In genomic region chr2:120907822-120908221, GRCh38 we compare ENCODE assay signal across 19 cellular contexts.
DNase-seq lines count a peak whose midpoint lies in the region; ATAC-seq, FAIRE-seq and TF ChIP-seq lines count a peak whose summit lies in the region.
"Had no signal": no experiment of that assay in that cellular context is flagged by ENCODE, and none has a peak within 500 bp of the region (broad histone marks: within the 10 kb centered on the region; RNA-seq: fewer than 3 reads in every experiment).

No MANE protein-coding gene starts in this region.

- H3K4me3 Mint-ChIP-seq in GM23338 (no peak overlapping the region), astrocyte (ENCODE audit: unreplicated experiment) (no peak overlapping the region), glutamatergic neuron (ENCODE audit: unreplicated experiment) (no peak overlapping the region)
- H3K4me3 Mint-ChIP-seq: activated CD8-positive, alpha-beta T cell treated with anti-CD3 and anti-CD28 coated beads for 36 hours; memory B cell; natural killer cell treated with Interleukin-12 subunit alpha and Interleukin-12 subunit beta and Interleukin-15 and Interleukin-18, amount 100 ng/mL, for 72 hours had no signal

- H4K20me1 ChIP-seq in GM23338 (replicated peaks; ENCODE audit: insufficient read depth) (peaks cover 15% of the 10 kb centered on the region), astrocyte (ENCODE audit: insufficient read depth, low read length) (peaks cover 50% of the 10 kb centered on the region)

- H3K4me2 ChIP-seq in GM23338 (no peak overlapping the region), astrocyte (ENCODE audit: low read length) (no peak overlapping the region)
- H3K4me2 ChIP-seq: hepatocyte had no signal

- FAIRE-seq in astrocyte (lab: Jason Lieb, UNC), result no peak

- H3K9ac ChIP-seq in astrocyte (ENCODE audit: low read length), result no peak overlapping the region

- peaks cover 10% of the 10 kb centered on the region; the same call in 1 of the 2 replicates for H3K4me1 ChIP-seq in GM23338 (ENCODE audit: insufficient read depth)
- peaks cover 22% of the 10 kb centered on the region for H3K4me1 ChIP-seq in astrocyte (ENCODE audit: insufficient read depth, low read length)

- H3F3A ChIP-seq in GM23338 (replicated peaks; ENCODE audit: low read depth), result no peaks in the 10 kb centered on the region

- TF ChIP-seq CTCF in GM23338 (conservative IDR thresholded peaks at IDR 0.05; ENCODE audit: low read depth in 2 of 2), result peak; percentile 21 to 34; a peak in 3 of 4 replicates
- peak; percentile 11 for TF ChIP-seq CTCF in astrocyte (IDR thresholded peaks at IDR 0.05; ENCODE audit: insufficient read depth, low read depth, low read length)
- peak; percentile 11 for TF ChIP-seq CTCF in glutamatergic neuron (IDR thresholded peaks at IDR 0.05; ENCODE audit: partially characterized antibody, unreplicated experiment)

- H3K27me3 Mint-ChIP-seq in GM23338 (ENCODE audit: insufficient read depth, low read depth, poor library complexity), result peaks cover 15% of the 10 kb centered on the region
- no peaks in the 10 kb centered on the region for H3K27me3 Mint-ChIP-seq in astrocyte (ENCODE audit: low read depth, unreplicated experiment)
- peaks cover 4% of the 10 kb centered on the region for H3K27me3 Mint-ChIP-seq in glutamatergic neuron (ENCODE audit: unreplicated experiment)
- H3K27me3 Mint-ChIP-seq: activated CD8-positive, alpha-beta T cell treated with anti-CD3 and anti-CD28 coated beads for 36 hours had no signal

- in situ Hi-C loops in KBM-7 (cut with MboI; ENCODE audit: low pct_unique_long_range_greater_than_20kb, low sequenced_read_pairs), result no loop called here

- no peak for ATAC-seq in GM23338
- ATAC-seq: activated CD8-positive, alpha-beta T cell treated with anti-CD3 and anti-CD28 coated beads for 36 hours; activated naive CD4-positive, alpha-beta T cell treated with anti-CD3 and anti-CD28 coated beads, Interleukin-2, amount 50 U/mL, for 72 hours; natural killer cell treated with Interleukin-12 subunit alpha and Interleukin-12 subunit beta and Interleukin-15 and Interleukin-18, amount 100 ng/mL, for 72 hours had no signal

- H3K4me3 ChIP-seq in GM23338 (no peak overlapping the region), astrocyte (ENCODE audit: insufficient read depth, low read depth, low read length) (no peak overlapping the region)
- H3K4me3 ChIP-seq: hepatocyte, tibial artery had no signal

- H3K27me3 ChIP-seq in GM23338 (ENCODE audit: insufficient read depth), result no peaks in the 10 kb centered on the region
- H3K27me3 ChIP-seq in astrocyte (ENCODE audit: insufficient read depth, low read length), result no peaks in the 10 kb centered on the region
- H3K27me3 ChIP-seq: hepatocyte, tibial artery had no signal

- peaks cover 41% of the 10 kb centered on the region for H3K4me1 Mint-ChIP-seq in GM23338
- peaks cover 28% of the 10 kb centered on the region for H3K4me1 Mint-ChIP-seq in astrocyte (ENCODE audit: low read depth, unreplicated experiment)
- H3K4me1 Mint-ChIP-seq in glutamatergic neuron (ENCODE audit: low read depth, unreplicated experiment), result peaks cover 32% of the 10 kb centered on the region
- H3K4me1 Mint-ChIP-seq: memory B cell had no signal

- DNase-seq in 8988T (peak; percentile 43), GM23338 (ENCODE audit: low spot score) (no peak), astrocyte (ENCODE audit: low read depth) (no peak), glutamatergic neuron (no peak), DMS 273 (lab: John Stamatoyannopoulos, UW; ENCODE audit: unreplicated experiment) (no peak), KBM-7 (no peak), NCI-H1417 (lab: John Stamatoyannopoulos, UW) (no peak), cerebellum (ENCODE audit: low spot score) (no peak)
- DNase-seq: activated CD8-positive, alpha-beta T cell treated with anti-CD3 and anti-CD28 coated beads for 36 hours; activated T-cell treated with anti-CD3 and anti-CD28 coated beads, Interleukin-2, amount 50 U/mL, for 48 hours; effector CD8-positive, alpha-beta T cell; islet precursor cell; NCI-H748 treated with DMSO at 0.1 percent for 48 hours; stimulated activated naive CD4-positive, alpha-beta T cell; tibial artery had no signal

- H3K27ac Mint-ChIP-seq in GM23338 (no peak overlapping the region), astrocyte (ENCODE audit: unreplicated experiment) (no peak overlapping the region), glutamatergic neuron (ENCODE audit: unreplicated experiment) (no peak overlapping the region)
- H3K27ac Mint-ChIP-seq: activated CD8-positive, alpha-beta T cell treated with anti-CD3 and anti-CD28 coated beads for 36 hours; activated naive CD4-positive, alpha-beta T cell treated with anti-CD3 and anti-CD28 coated beads, Interleukin-2, amount 50 U/mL, for 72 hours; memory B cell; natural killer cell treated with Interleukin-12 subunit alpha and Interleukin-12 subunit beta and Interleukin-15 and Interleukin-18, amount 100 ng/mL, for 72 hours had no signal

- H3K36me3 ChIP-seq in GM23338 (ENCODE audit: insufficient read depth) (no peaks in the 10 kb centered on the region), astrocyte (ENCODE audit: insufficient read depth, low read length) (no peaks in the 10 kb centered on the region)
- H3K36me3 ChIP-seq: tibial artery had no signal

- H3K36me3 Mint-ChIP-seq in GM23338 (ENCODE audit: low read depth) (peaks cover 3% of the 10 kb centered on the region; the same call in 1 of the 3 replicates), astrocyte (ENCODE audit: low read depth, unreplicated experiment) (peaks cover 21% of the 10 kb centered on the region), glutamatergic neuron (ENCODE audit: unreplicated experiment) (no peaks in the 10 kb centered on the region)
- H3K36me3 Mint-ChIP-seq: activated naive CD4-positive, alpha-beta T cell treated with anti-CD3 and anti-CD28 coated beads, Interleukin-2, amount 50 U/mL, for 72 hours; memory B cell; natural killer cell treated with Interleukin-12 subunit alpha and Interleukin-12 subunit beta and Interleukin-15 and Interleukin-18, amount 100 ng/mL, for 72 hours had no signal

- H3K79me2 ChIP-seq in GM23338 (replicated peaks; ENCODE audit: insufficient read depth), result peaks cover 23% of the 10 kb centered on the region; the same call in 1 of the 2 replicates
- H3K79me2 ChIP-seq in astrocyte (ENCODE audit: insufficient read depth, low read length), result peaks cover 23% of the 10 kb centered on the region
- H3K79me2 ChIP-seq: hepatocyte had no signal

- no peaks in the 10 kb centered on the region for H3K9me3 ChIP-seq in astrocyte (ENCODE audit: insufficient read depth, low read depth, low read length)
- H3K9me3 ChIP-seq: tibial artery had no signal

- H3K9me2 ChIP-seq in GM23338 (ENCODE audit: insufficient read depth), result no peaks in the 10 kb centered on the region

- no peak overlapping the region for H2AFZ ChIP-seq in GM23338
- no peak overlapping the region for H2AFZ ChIP-seq in astrocyte (ENCODE audit: low read depth, low read length)
- H2AFZ ChIP-seq: hepatocyte had no signal

- H3K9me3 Mint-ChIP-seq in GM23338 (no peaks in the 10 kb centered on the region; the same call in 2 of the 3 replicates), astrocyte (ENCODE audit: unreplicated experiment) (no peaks in the 10 kb centered on the region), glutamatergic neuron (ENCODE audit: unreplicated experiment) (peaks cover 4% of the 10 kb centered on the region)
- H3K9me3 Mint-ChIP-seq: activated CD8-positive, alpha-beta T cell treated with anti-CD3 and anti-CD28 coated beads for 36 hours; activated naive CD4-positive, alpha-beta T cell treated with anti-CD3 and anti-CD28 coated beads, Interleukin-2, amount 50 U/mL, for 72 hours; memory B cell; natural killer cell treated with Interleukin-12 subunit alpha and Interleukin-12 subunit beta and Interleukin-15 and Interleukin-18, amount 100 ng/mL, for 72 hours had no signal

- H3K27ac ChIP-seq in GM23338 (ENCODE audit: low read depth) (no peak overlapping the region), astrocyte (ENCODE audit: low read depth, low read length) (no peak overlapping the region)
- H3K27ac ChIP-seq: hepatocyte, tibial artery had no signal

TF ChIP-seq in GM23338, 12 proteins besides CTCF, POLR2A, EP300 and RAD21:
- no peak for TF ChIP-seq EZH2phosphoT487 (IDR thresholded peaks at IDR 0.05; ENCODE audit: unreplicated experiment)
- TF ChIP-seq ETS1 (IDR thresholded peaks at IDR 0.05), result no peak
- no peak for TF ChIP-seq ZNF331 (CRISPR knock-in tag; IDR thresholded peaks at IDR 0.05; ENCODE audit: low read depth)
- TF ChIP-seq STAT1 (IDR thresholded peaks at IDR 0.05; ENCODE audit: unreplicated experiment), result no peak
TF ChIP-seq in GM23338: peak in this region for 0.
